Comparison of ENCODE assay signal across 1 cellular context in genomic region chr19:28427256-28428083, GRCh38.
TF ChIP-seq lines count a peak whose summit lies in the region.

No MANE protein-coding gene starts in this region.

TF ChIP-seq in HEK293, 187 proteins besides CTCF, POLR2A, EP300 and RAD21 (continued from another document):
- TF ChIP-seq REST (tag by site-specific recombination; IDR thresholded peaks at IDR 0.05) (peak; percentile 53; the same call in 1 of the 2 replicates), ZBTB48 (tag by site-specific recombination; IDR thresholded peaks at IDR 0.05) (0 out of 2 replicates have a peak, but pooled peaks have one; percentile 12), KLF17 (tag by site-specific recombination; IDR thresholded peaks at IDR 0.05) (peak; percentile 15; the same call in 1 of the 2 replicates), ZIC2 (tag by site-specific recombination; IDR thresholded peaks at IDR 0.05) (peak; percentile 39; the same call in 1 of the 2 replicates), EGR2 (tag by site-specific recombination; IDR thresholded peaks at IDR 0.05; ENCODE audit: low read depth) (peak; percentile 95), RBAK (tag by site-specific recombination; IDR thresholded peaks at IDR 0.05) (peak; percentile 38; the same call in 1 of the 2 replicates), ZNF23 (tag by site-specific recombination; IDR thresholded peaks at IDR 0.05; ENCODE audit: borderline replicate concordance) (no peak), ZNF544 (tag by site-specific recombination; IDR thresholded peaks at IDR 0.05) (no peak), OSR2 (tag by site-specific recombination; IDR thresholded peaks at IDR 0.05) (no peak), ZNF473 (tag by site-specific recombination; IDR thresholded peaks at IDR 0.05) (peak; percentile 10; the same call in 1 of the 2 replicates), ZNF777 (tag by site-specific recombination; IDR thresholded peaks at IDR 0.05; ENCODE audit: borderline replicate concordance) (peak; percentile 32; the same call in 1 of the 2 replicates), ZNF692 (tag by site-specific recombination; IDR thresholded peaks at IDR 0.05) (no peak), ZNF214 (tag by site-specific recombination; IDR thresholded peaks at IDR 0.05; ENCODE audit: borderline replicate concordance) (peak; percentile 93), ZNF514 (tag by site-specific recombination; IDR thresholded peaks at IDR 0.05) (0 out of 2 replicates have a peak, but pooled peaks have one; percentile 19), ZXDB (tag by site-specific recombination; IDR thresholded peaks at IDR 0.05) (peak; percentile 33; the same call in 1 of the 2 replicates), ZNF391 (tag by site-specific recombination; IDR thresholded peaks at IDR 0.05; ENCODE audit: borderline replicate concordance, low read depth) (peak; percentile 59; the same call in 1 of the 2 replicates), ZFHX2 (tag by site-specific recombination; conservative IDR thresholded peaks at IDR 0.05) (peak; percentile 92)
- TF ChIP-seq, protein P1, sequence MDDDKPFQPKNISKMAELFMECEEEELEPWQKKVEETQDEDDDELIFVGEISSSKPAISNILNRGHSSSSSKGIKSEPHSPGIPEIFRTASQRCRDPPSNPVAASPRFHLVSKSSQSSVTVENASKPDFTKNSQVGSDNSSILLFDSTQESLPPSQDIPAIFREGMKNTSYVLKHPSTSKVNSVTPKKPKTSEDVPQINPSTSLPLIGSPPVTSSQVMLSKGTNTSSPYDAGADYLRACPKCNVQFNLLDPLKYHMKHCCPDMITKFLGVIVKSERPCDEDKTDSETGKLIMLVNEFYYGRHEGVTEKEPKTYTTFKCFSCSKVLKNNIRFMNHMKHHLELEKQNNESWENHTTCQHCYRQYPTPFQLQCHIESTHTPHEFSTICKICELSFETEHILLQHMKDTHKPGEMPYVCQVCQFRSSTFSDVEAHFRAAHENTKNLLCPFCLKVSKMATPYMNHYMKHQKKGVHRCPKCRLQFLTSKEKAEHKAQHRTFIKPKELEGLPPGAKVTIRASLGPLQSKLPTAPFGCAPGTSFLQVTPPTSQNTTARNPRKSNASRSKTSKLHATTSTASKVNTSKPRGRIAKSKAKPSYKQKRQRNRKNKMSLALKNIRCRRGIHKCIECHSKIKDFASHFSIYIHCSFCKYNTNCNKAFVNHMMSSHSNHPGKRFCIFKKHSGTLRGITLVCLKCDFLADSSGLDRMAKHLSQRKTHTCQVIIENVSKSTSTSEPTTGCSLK (tag by site-specific recombination; IDR thresholded peaks at IDR 0.05), result peak; percentile 73; the same call in 1 of the 2 replicates
TF ChIP-seq in HEK293: peak in this region for 20.
